In genomic region chr16:13809765-13810164, GRCh38 we compare ENCODE assay signal across 2 cellular contexts.
TF ChIP-seq lines count a peak whose summit lies in the region.

No MANE protein-coding gene starts in this region.

TF ChIP-seq in GM12878, 131 proteins besides CTCF, POLR2A, EP300 and RAD21:
- peak; percentile 52 for TF ChIP-seq ZBTB40 (IDR thresholded peaks at IDR 0.05; ENCODE audit: borderline replicate concordance)
- no peak for TF ChIP-seq STAT3 (IDR thresholded peaks at IDR 0.05; ENCODE audit: low read depth, low read length)
TF ChIP-seq in GM12878: peak in this region for 1.

TF ChIP-seq in K562, 482 proteins besides CTCF, POLR2A, EP300 and RAD21 (continued from another document):
- TF ChIP-seq ZBTB40 (IDR thresholded peaks at IDR 0.05) (peak; percentile 84), ZBTB40 (CRISPR knock-in tag; IDR thresholded peaks at IDR 0.05) (no peak)
